In genomic region chr4:43238556-43238955, GRCh38 we compare ENCODE assay signal across 20 cellular contexts.
"Had no signal": no experiment of that assay in that cellular context is flagged by ENCODE, and none has a peak within 500 bp of the region (broad histone marks: within the 10 kb centered on the region; RNA-seq: fewer than 3 reads in every experiment).

No MANE protein-coding gene starts in this region.

- DNase-seq: activated CD4-positive, alpha-beta memory T cell treated with anti-CD3 and anti-CD28 coated beads, Interleukin-2, amount 10 ng/mL, durations not matched to agents 7 days and 5 days; activated CD4-positive, alpha-beta T cell treated with anti-CD3 and anti-CD28 coated beads for 1 hour; activated CD4-positive, alpha-beta T cell treated with anti-CD3 and anti-CD28 coated beads for 4 hours; activated CD4-positive, alpha-beta T cell treated with anti-CD3 and anti-CD28 coated beads, Interleukin-2, amount 10 ng/mL, durations not matched to agents 7 days and 5 days; activated CD4-positive, alpha-beta T cell treated with anti-CD3 and anti-CD28 coated beads, Interleukin-2, amount 50 U/mL, for 4 hours; activated CD8-positive, alpha-beta memory T cell treated with anti-CD3 and anti-CD28 coated beads, Interleukin-2, amount 50 U/mL, for 48 hours; activated gamma-delta T cell treated with Interleukin-2 at 50 U/mL for 16 hours; activated naive CD4-positive, alpha-beta T cell treated with anti-CD3 and anti-CD28 coated beads, Interleukin-2, amount 50 U/mL, for 16 hours; activated naive CD4-positive, alpha-beta T cell treated with Interleukin-2 at 50 U/mL for 16 hours; activated T-cell treated with anti-CD3 and anti-CD28 coated beads for 4 hours; activated T-cell treated with anti-CD3 and anti-CD28 coated beads, Interleukin-2, amount 50 U/mL, for 24 hours; activated T-cell treated with anti-CD3 and anti-CD28 coated beads, Interleukin-2, amount 50 U/mL, for 72 hours; amniotic stem cell; colonic mucosa; effector CD8-positive, alpha-beta T cell; esophagus squamous epithelium; foreskin melanocyte; T-helper 2 cell had no signal

- ATAC-seq: activated T-cell treated with anti-CD3 and anti-CD28 coated beads, Interleukin-2, amount 50 U/mL, for 72 hours; gastroesophageal sphincter; WTC11 had no signal
